In genomic region chr3:173639098-173639497, GRCh38 we compare ENCODE assay signal across 26 cellular contexts.
"Had no signal": no experiment of that assay in that cellular context is flagged by ENCODE, and none has a peak within 500 bp of the region (broad histone marks: within the 10 kb centered on the region; RNA-seq: fewer than 3 reads in every experiment).

No MANE protein-coding gene starts in this region.

- H3K4me2 ChIP-seq: SK-N-SH had no signal

- H3K4me3 ChIP-seq: body of pancreas, breast epithelium, K562, Peyer's patch, SJSA1 had no signal

- DNase-seq: activated CD4-positive, alpha-beta T cell treated with anti-CD3 and anti-CD28 coated beads, Interleukin-2, amount 10 ng/mL, durations not matched to agents 24 days and 14 days; activated CD4-positive, alpha-beta T cell treated with anti-CD3 and anti-CD28 coated beads, Interleukin-2, amount 50 U/mL, for 4 hours; activated CD8-positive, alpha-beta T cell treated with anti-CD3 and anti-CD28 coated beads for 36 hours; activated gamma-delta T cell; activated naive CD4-positive, alpha-beta T cell treated with Interleukin-2 at 50 U/mL for 16 hours; activated naive CD8-positive, alpha-beta T cell treated with anti-CD3 and anti-CD28 coated beads, Interleukin-2, amount 10 ng/mL, durations not matched to agents 7 days and 5 days; activated T-cell treated with anti-CD3 and anti-CD28 coated beads, Interleukin-2, amount 50 U/mL, for 24 hours; amygdala; body of pancreas; NCI-H1105; NCI-H1436; NCI-H1694; NCI-H1930; NCI-H2081 treated with DMSO at 0.1 percent for 48 hours; NCI-H345; NCI-H510A; NCI-H526; NK-92 treated with Interleukin-12 subunit alpha and Interleukin-12 subunit beta, amount 100 ng/mL, for 24 hours; PC-3; Peyer's patch; RPMI8226; SHP77 treated with DMSO at 0.1 percent for 48 hours; SK-N-SH had no signal

- H3K36me3 ChIP-seq: breast epithelium, Peyer's patch, SJSA1 had no signal

- ATAC-seq: activated CD8-positive, alpha-beta T cell treated with anti-CD3 and anti-CD28 coated beads for 36 hours; body of pancreas; K562; PC-3 had no signal

- H3K9ac ChIP-seq: SK-N-SH had no signal

- H3K4me1 ChIP-seq: body of pancreas, breast epithelium, Peyer's patch, SJSA1 had no signal

- H3K9me3 ChIP-seq: body of pancreas, breast epithelium, Peyer's patch, SJSA1, SK-N-SH had no signal

- H3K27me3 ChIP-seq: body of pancreas, breast epithelium, Peyer's patch, SJSA1 had no signal

- H3K27ac ChIP-seq: body of pancreas, breast epithelium, Peyer's patch, SJSA1 had no signal
